ENCODE assay signal across 15 cellular contexts in the genomic region with DNA sequence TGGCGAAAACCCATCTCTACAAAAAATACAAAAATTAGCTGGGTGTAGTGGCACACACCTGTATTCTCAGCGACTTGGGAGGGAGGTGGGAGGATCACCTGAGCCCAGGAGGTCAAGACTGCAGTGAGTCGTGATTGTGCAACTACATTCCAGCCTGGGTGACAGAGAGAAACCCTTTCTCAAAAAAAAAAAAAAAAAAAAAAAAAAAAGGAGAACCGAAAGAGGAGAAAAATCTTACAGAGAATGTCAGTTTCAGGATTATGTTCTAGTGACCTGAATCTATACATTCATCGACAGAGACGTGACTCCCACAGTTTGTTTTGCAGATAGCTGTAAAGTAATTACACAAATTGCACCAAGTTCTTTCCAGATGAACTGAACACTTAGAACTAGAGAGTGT.
A peak's percentile ranks its signal among the peaks of the same experiment; 100 is the strongest.
DNase-seq lines count a peak whose midpoint lies in the region; ATAC-seq and TF ChIP-seq lines count a peak whose summit lies in the region.
"Had no signal": no experiment of that assay in that cellular context is flagged by ENCODE, and none has a peak within 500 bp of the region (broad histone marks: within the 10 kb centered on the region; RNA-seq: fewer than 3 reads in every experiment).

No MANE protein-coding gene starts in this region.

- H3K4me2 ChIP-seq in OCI-LY7 (ENCODE audit: low read length), result no peak overlapping the region

- peak; percentile 5 for DNase-seq in OCI-LY7 (ENCODE audit: low spot score)
- DNase-seq in T-helper 2 cell treated with Interferon-gamma antibody and Interleukin-4, amounts not matched to agents 5 μg/mL and 100 μg/mL, for 36 hours (ENCODE audit: low spot score), result no peak
- DNase-seq in activated CD8-positive, alpha-beta memory T cell treated with anti-CD3 and anti-CD28 coated beads, Interleukin-2, amount 50 U/mL, for 48 hours, result no peak
- no peak for DNase-seq in 8988T
- DNase-seq in activated naive CD8-positive, alpha-beta T cell treated with anti-CD3 and anti-CD28 coated beads, Interleukin-2, amount 50 U/mL, for 24 hours, result no peak
- DNase-seq: activated CD4-positive, alpha-beta memory T cell treated with anti-CD3 and anti-CD28 coated beads, Interleukin-2, amount 10 ng/mL, durations not matched to agents 7 days and 5 days; activated gamma-delta T cell treated with Interleukin-2 at 50 U/mL for 16 hours; heart left ventricle; left cardiac atrium; naive thymus-derived CD8-positive, alpha-beta T cell; testis had no signal

- no peaks in the 10 kb centered on the region for H3K9me2 ChIP-seq in OCI-LY7 (ENCODE audit: insufficient read depth, low read length)

- H3K79me2 ChIP-seq in OCI-LY7 (ENCODE audit: insufficient read depth, low read depth, low read length), result no peaks in the 10 kb centered on the region

- no peak overlapping the region for H3K27ac ChIP-seq in OCI-LY7 (ENCODE audit: low read depth, low read length, poor library complexity, severe bottlenecking)
- H3K27ac ChIP-seq: heart left ventricle, testis had no signal

- H3K36me3 Mint-ChIP-seq in T-helper 2 cell treated with Interferon-gamma antibody and Interleukin-4, amounts not matched to agents 5 μg/mL and 100 μg/mL, for 36 hours (ENCODE audit: low read depth), result no peaks in the 10 kb centered on the region
- no peaks in the 10 kb centered on the region for H3K36me3 Mint-ChIP-seq in activated naive CD8-positive, alpha-beta T cell treated with anti-CD3 and anti-CD28 coated beads, Interleukin-2, amount 50 U/mL, for 24 hours (ENCODE audit: low read depth)
- H3K36me3 Mint-ChIP-seq: CD14-positive monocyte had no signal

- no TSS peak for BruUV-seq in OCI-LY7 (replicated peaks; lab: Mats Ljungman, UMichigan)

- H3K9me3 ChIP-seq in OCI-LY7 (ENCODE audit: low read length), result no peaks in the 10 kb centered on the region
- H3K9me3 ChIP-seq: heart left ventricle, testis had no signal

- H3K4me1 ChIP-seq in OCI-LY7 (ENCODE audit: insufficient read depth, low read length, poor library complexity, severe bottlenecking), result no peaks in the 10 kb centered on the region
- H3K4me1 ChIP-seq: testis had no signal

- H3K27me3 Mint-ChIP-seq in T-helper 2 cell treated with Interferon-gamma antibody and Interleukin-4, amounts not matched to agents 5 μg/mL and 100 μg/mL, for 36 hours (ENCODE audit: low read depth), result peaks cover 20% of the 10 kb centered on the region
- H3K27me3 Mint-ChIP-seq in activated naive CD8-positive, alpha-beta T cell treated with anti-CD3 and anti-CD28 coated beads, Interleukin-2, amount 50 U/mL, for 24 hours, result peaks cover 22% of the 10 kb centered on the region

- intact Hi-C loops in OCI-LY7 (cut with micrococcal nuclease; ENCODE audit: unreplicated experiment), result no loop called here

- no peak overlapping the region for H3K4me3 ChIP-seq in OCI-LY7 (ENCODE audit: low read depth, low read length, poor library complexity, severe bottlenecking)
- H3K4me3 ChIP-seq: heart left ventricle, testis had no signal

- no peaks in the 10 kb centered on the region for H3K9me3 Mint-ChIP-seq in T-helper 2 cell treated with Interferon-gamma antibody and Interleukin-4, amounts not matched to agents 5 μg/mL and 100 μg/mL, for 36 hours
- no peaks in the 10 kb centered on the region for H3K9me3 Mint-ChIP-seq in activated naive CD8-positive, alpha-beta T cell treated with anti-CD3 and anti-CD28 coated beads, Interleukin-2, amount 50 U/mL, for 24 hours
- H3K9me3 Mint-ChIP-seq: activated CD4-positive, alpha-beta memory T cell treated with anti-CD3 and anti-CD28 coated beads, Interleukin-2, amount 10 ng/mL, durations not matched to agents 7 days and 5 days had no signal

- H2AFZ ChIP-seq in OCI-LY7 (ENCODE audit: low read length), result no peak overlapping the region

- H3K36me3 ChIP-seq in OCI-LY7 (ENCODE audit: insufficient read depth, low read length), result no peaks in the 10 kb centered on the region
- H3K36me3 ChIP-seq: heart left ventricle had no signal

- POLR2A ChIA-PET in OCI-LY7 (lab: Charles Lee), result no interaction called here

- ATAC-seq in GM18861 (IDR thresholded peaks at IDR 0.05; ENCODE audit: unreplicated experiment) (peak; percentile 53), GM21786 (IDR thresholded peaks at IDR 0.05; ENCODE audit: unreplicated experiment) (peak; percentile 78), HG03354 (IDR thresholded peaks at IDR 0.05; ENCODE audit: poor library complexity, severe bottlenecking, unreplicated experiment) (peak; percentile 76)
- no peak for ATAC-seq in activated naive CD8-positive, alpha-beta T cell treated with anti-CD3 and anti-CD28 coated beads, Interleukin-2, amount 50 U/mL, for 24 hours
- ATAC-seq: heart left ventricle; left cardiac atrium; naive thymus-derived CD8-positive, alpha-beta T cell had no signal

- H4K20me1 ChIP-seq in OCI-LY7 (ENCODE audit: insufficient read depth, low read length), result no peaks in the 10 kb centered on the region

- CTCF ChIA-PET in OCI-LY7 (lab: Charles Lee; ENCODE audit: unreplicated experiment), result no interaction called here

- TF ChIP-seq CTCF in OCI-LY7 (conservative IDR thresholded peaks at IDR 0.05; ENCODE audit: low read length), result no peak

- no peak overlapping the region for H3K27ac Mint-ChIP-seq in T-helper 2 cell treated with Interferon-gamma antibody and Interleukin-4, amounts not matched to agents 5 μg/mL and 100 μg/mL, for 36 hours
- H3K27ac Mint-ChIP-seq in activated naive CD8-positive, alpha-beta T cell treated with anti-CD3 and anti-CD28 coated beads, Interleukin-2, amount 50 U/mL, for 24 hours, result no peak overlapping the region
- H3K27ac Mint-ChIP-seq: activated CD4-positive, alpha-beta memory T cell treated with anti-CD3 and anti-CD28 coated beads, Interleukin-2, amount 10 ng/mL, durations not matched to agents 7 days and 5 days; CD14-positive monocyte; naive thymus-derived CD8-positive, alpha-beta T cell had no signal

- peaks cover 3% of the 10 kb centered on the region for H3K4me1 Mint-ChIP-seq in T-helper 2 cell treated with Interferon-gamma antibody and Interleukin-4, amounts not matched to agents 5 μg/mL and 100 μg/mL, for 36 hours (ENCODE audit: low read depth)
- H3K4me1 Mint-ChIP-seq in activated naive CD8-positive, alpha-beta T cell treated with anti-CD3 and anti-CD28 coated beads, Interleukin-2, amount 50 U/mL, for 24 hours, result no peaks in the 10 kb centered on the region
- H3K4me1 Mint-ChIP-seq: activated CD4-positive, alpha-beta memory T cell treated with anti-CD3 and anti-CD28 coated beads, Interleukin-2, amount 10 ng/mL, durations not matched to agents 7 days and 5 days had no signal

- no peak overlapping the region for H3K4me3 Mint-ChIP-seq in T-helper 2 cell treated with Interferon-gamma antibody and Interleukin-4, amounts not matched to agents 5 μg/mL and 100 μg/mL, for 36 hours
- H3K4me3 Mint-ChIP-seq in activated naive CD8-positive, alpha-beta T cell treated with anti-CD3 and anti-CD28 coated beads, Interleukin-2, amount 50 U/mL, for 24 hours, result no peak overlapping the region
- H3K4me3 Mint-ChIP-seq: activated CD4-positive, alpha-beta memory T cell treated with anti-CD3 and anti-CD28 coated beads, Interleukin-2, amount 10 ng/mL, durations not matched to agents 7 days and 5 days; naive thymus-derived CD8-positive, alpha-beta T cell had no signal
